ENCODE assay signal across 1 cellular context in genomic region chr3:30539214-30539613, GRCh38.
TF ChIP-seq lines count a peak whose summit lies in the region.

No MANE protein-coding gene starts in this region.

TF ChIP-seq in IMR-90, 13 proteins besides CTCF, POLR2A, EP300 and RAD21 (continued from another document):
- TF ChIP-seq RCOR1 (IDR thresholded peaks at IDR 0.05; ENCODE audit: insufficient replicate concordance, low read length) (no peak), BHLHE40 (IDR thresholded peaks at IDR 0.05; ENCODE audit: low read depth, low read length) (no peak)
